8 cellular contexts compared by ENCODE assay signal in genomic region chrX:154490414-154491083, GRCh38. TPM values are rescaled to one million over a fixed set of nuclear protein-coding genes. Genes with fewer than 3 reads are reported as not detected.
DNase-seq lines count a peak whose midpoint lies in the region; ATAC-seq and TF ChIP-seq lines count a peak whose summit lies in the region.

TSS of gene SLC10A3 (minus strand) at chrX:154490629. CDS start at chrX:154488940, 1,689 bp downstream.

- H3K9me3 Mint-ChIP-seq in endothelial cell (ENCODE audit: unreplicated experiment), result no peaks in the 10 kb centered on the region

- DNase-seq in DMS 273 (lab: John Stamatoyannopoulos, UW; ENCODE audit: unreplicated experiment), result peak; percentile 98
- peak; percentile 89 for DNase-seq in HuH-7.5 (ENCODE audit: low spot score)
- DNase-seq in activated CD8-positive, alpha-beta memory T cell treated with anti-CD3 and anti-CD28 coated beads, Interleukin-2, amount 50 U/mL, for 48 hours, result peak; percentile 91
- peak; percentile 86 for DNase-seq in endothelial cell (ENCODE audit: low spot score)
- DNase-seq in stimulated activated CD8-positive, alpha-beta memory T cell treated with anti-CD3 and anti-CD28 coated beads, Interleukin-15, amount 100 ng/mL, for 24 hours (ENCODE audit: low read depth), result peak; percentile 64

- H3K9ac ChIP-seq in OCI-LY3 (ENCODE audit: low read length), result peak within 1 kb of the TSS; percentile 91

- peaks cover 4% of the 10 kb centered on the region for H3K27me3 Mint-ChIP-seq in endothelial cell (ENCODE audit: unreplicated experiment)

- ATAC-seq in GM21528 (IDR thresholded peaks at IDR 0.05; ENCODE audit: low FRiP score, unreplicated experiment), result peak; percentile 71

- H3K27ac ChIP-seq in OCI-LY3 (ENCODE audit: low read length), result peak within 1 kb of the TSS; percentile 62
- H3K27ac ChIP-seq in mesodermal cell (ENCODE audit: low read depth, low read length, severe bottlenecking), result peak within 1 kb of the TSS; percentile 86

- TF ChIP-seq CTCF in OCI-LY3 (IDR thresholded peaks at IDR 0.05; ENCODE audit: low read depth, low read length), result peak; percentile 26; the same call in 1 of the 2 replicates
- no peak for TF ChIP-seq CTCF in endothelial cell (IDR thresholded peaks at IDR 0.05; ENCODE audit: unreplicated experiment)

- H3K4me1 ChIP-seq in OCI-LY3 (ENCODE audit: low read length) (peaks cover 13% of the 10 kb centered on the region), mesodermal cell (ENCODE audit: control insufficient read depth, insufficient read depth, low read length, poor library complexity, severe bottlenecking) (no peaks in the 10 kb centered on the region)

- 0% methylated on average over 19 to 20 of the region's 71 CpGs for WGBS in mesodermal cell (ENCODE audit: insufficient coverage in 2 of 2), 2 experiments

- H3K4me3 ChIP-seq in OCI-LY3 (ENCODE audit: low read length) (peak within 1 kb of the TSS; percentile 97), mesodermal cell (ENCODE audit: extremely low read depth, insufficient read depth, low read length, poor library complexity, severe bottlenecking) (peak within 1 kb of the TSS; percentile 47)

- peaks cover 8% of the 10 kb centered on the region for H3K79me2 ChIP-seq in OCI-LY3 (ENCODE audit: low read length)

- no peaks in the 10 kb centered on the region for H3K27me3 ChIP-seq in OCI-LY3 (ENCODE audit: low read depth, low read length)

- H3K36me3 ChIP-seq in OCI-LY3 (replicated peaks; ENCODE audit: low read depth, low read length) (peaks cover 3% of the 10 kb centered on the region), mesodermal cell (ENCODE audit: control insufficient read depth, insufficient read depth, low read length) (peaks cover 12% of the 10 kb centered on the region)

- H3K4me3 Mint-ChIP-seq in endothelial cell (ENCODE audit: unreplicated experiment), result peak within 1 kb of the TSS; percentile 88

- peak within 1 kb of the TSS; percentile 53; the same call in 1 of the 2 replicates for H2AFZ ChIP-seq in OCI-LY3 (ENCODE audit: low read depth, low read length)

- H4K20me1 ChIP-seq in OCI-LY3 (ENCODE audit: insufficient read depth, low read length), result no peaks in the 10 kb centered on the region

- H3K4me1 Mint-ChIP-seq in endothelial cell (ENCODE audit: unreplicated experiment), result peaks cover 2% of the 10 kb centered on the region

- H3K36me3 Mint-ChIP-seq in endothelial cell (ENCODE audit: low read depth, unreplicated experiment), result peaks cover 4% of the 10 kb centered on the region

- H3K9me3 ChIP-seq in OCI-LY3 (ENCODE audit: insufficient read depth, low read length) (no peaks in the 10 kb centered on the region), mesodermal cell (ENCODE audit: control insufficient read depth, low read length) (no peaks in the 10 kb centered on the region)

- peak within 1 kb of the TSS; percentile 96 for H3K4me2 ChIP-seq in OCI-LY3 (ENCODE audit: low read length)

- H3K27ac Mint-ChIP-seq in endothelial cell (ENCODE audit: unreplicated experiment), result peak within 1 kb of the TSS; percentile 52

RNA-seq across cellular contexts. Expression of gene SLC10A3, which starts in this region (rescaled TPM):
- 13.9 TPM for total RNA-seq in endothelial cell (ENCODE audit: unreplicated experiment)
- polyA plus RNA-seq in mesodermal cell (2013, experiment 1 of 2), result 17.3 TPM
- polyA plus RNA-seq in mesodermal cell (2013, experiment 2 of 2), result 14.2 TPM

Comparison
In these comparisons a context has a peak if more than half of its experiments do, and no peak if none do; other contexts are left out.
1. Peak in every context shown above with its lines: DNase-seq, ATAC-seq, H3K4me3 ChIP-seq and H3K27ac ChIP-seq.